ENCODE assay signal across 6 cellular contexts in genomic region chr15:77139312-77139711, GRCh38.
"Had no signal": no experiment of that assay in that cellular context is flagged by ENCODE, and none has a peak within 500 bp of the region (broad histone marks: within the 10 kb centered on the region; RNA-seq: fewer than 3 reads in every experiment).

No MANE protein-coding gene starts in this region.

- DNase-seq: GM23248, GOT3, H7, KG1 had no signal

- H3K4me3 ChIP-seq: GM23248, HAP-1, K562 had no signal

- ATAC-seq: K562 had no signal
